In genomic region chr7:84780158-84781124, GRCh38 we compare ENCODE assay signal across 10 cellular contexts.
"Had no signal": no experiment of that assay in that cellular context is flagged by ENCODE, and none has a peak within 500 bp of the region (broad histone marks: within the 10 kb centered on the region; RNA-seq: fewer than 3 reads in every experiment).

No MANE protein-coding gene starts in this region.

- H3K27ac ChIP-seq: cardiac muscle cell, skin epidermis had no signal

- H3K36me3 ChIP-seq: cardiac muscle cell had no signal

- DNase-seq: activated CD4-positive, alpha-beta T cell treated with anti-CD3 and anti-CD28 coated beads, Interleukin-2, amount 10 ng/mL, durations not matched to agents 7 days and 5 days; activated CD8-positive, alpha-beta T cell treated with anti-CD3 and anti-CD28 coated beads, Interleukin-2, amount 10 ng/mL, durations not matched to agents 7 days and 5 days; activated gamma-delta T cell; activated T-cell treated with anti-CD3 and anti-CD28 coated beads, Interleukin-2, amount 50 U/mL, for 4 hours; immature natural killer cell; midbrain; stimulated activated CD4-positive, alpha-beta T cell treated with anti-CD3 and anti-CD28 coated beads, Interleukin-15, amount 100 ng/mL, for 24 hours; stimulated activated CD4-positive, alpha-beta T cell treated with anti-CD3 and anti-CD28 coated beads, Interleukin-4, amount 100 ng/mL, for 1 hour had no signal

- ATAC-seq: activated CD8-positive, alpha-beta T cell treated with anti-CD3 and anti-CD28 coated beads, Interleukin-2, amount 10 ng/mL, durations not matched to agents 7 days and 5 days had no signal

- H3K4me3 ChIP-seq: cardiac muscle cell, skin epidermis had no signal

- H3K27me3 ChIP-seq: cardiac muscle cell had no signal
